In the genomic region with DNA sequence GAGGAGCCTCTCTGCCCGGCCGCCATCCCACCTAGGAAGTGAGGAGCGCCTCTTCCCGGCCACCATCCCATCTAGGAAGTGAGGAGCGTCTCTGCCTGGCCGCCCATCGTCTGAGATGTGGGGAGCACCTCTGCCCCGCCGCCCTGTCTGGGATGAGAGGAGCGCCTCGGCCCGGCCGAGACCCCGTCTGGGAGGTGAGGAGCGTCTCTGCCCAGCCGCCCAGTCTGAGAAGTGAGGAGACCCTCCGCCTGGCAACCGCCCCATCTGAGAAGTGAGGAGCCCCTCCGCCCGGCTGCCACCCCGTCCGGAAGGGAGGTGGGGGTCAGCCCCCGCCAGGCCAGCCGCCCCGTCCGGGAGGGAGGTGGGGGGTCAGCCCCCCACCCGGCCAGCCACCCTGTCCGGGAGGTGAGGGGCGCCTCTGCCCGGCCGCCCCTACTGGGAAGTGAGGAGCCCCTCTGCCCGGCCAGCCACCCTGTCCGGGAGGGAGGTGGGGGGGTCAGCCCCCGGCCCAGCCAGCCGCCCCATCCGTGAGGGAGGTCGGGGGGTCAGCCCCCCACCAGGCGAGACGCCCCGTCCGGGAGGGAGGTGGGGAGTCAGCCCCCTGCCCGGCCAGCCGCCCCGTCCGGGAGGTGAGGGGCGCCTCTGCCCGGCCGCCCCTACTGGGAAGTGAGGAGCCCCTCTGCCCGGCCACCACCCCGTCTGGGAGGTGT, we compare ENCODE assay signal across 6 cellular contexts. TPM values are rescaled to one million over a fixed set of nuclear protein-coding genes. Genes with fewer than 3 reads are reported as not detected.
"Had no signal": no experiment of that assay in that cellular context is flagged by ENCODE, and none has a peak within 500 bp of the region (broad histone marks: within the 10 kb centered on the region; RNA-seq: fewer than 3 reads in every experiment).

No MANE protein-coding gene starts in this region.

RNA-seq across cellular contexts. Expression of a gene that starts 55.5 kb away (rescaled TPM):
- total RNA-seq: GM23248, GM23338, H1, H4, H7, HFFc6 had no signal
- polyA plus RNA-seq: GM23248 had no signal
